13 cellular contexts compared by ENCODE assay signal in the genomic region with DNA sequence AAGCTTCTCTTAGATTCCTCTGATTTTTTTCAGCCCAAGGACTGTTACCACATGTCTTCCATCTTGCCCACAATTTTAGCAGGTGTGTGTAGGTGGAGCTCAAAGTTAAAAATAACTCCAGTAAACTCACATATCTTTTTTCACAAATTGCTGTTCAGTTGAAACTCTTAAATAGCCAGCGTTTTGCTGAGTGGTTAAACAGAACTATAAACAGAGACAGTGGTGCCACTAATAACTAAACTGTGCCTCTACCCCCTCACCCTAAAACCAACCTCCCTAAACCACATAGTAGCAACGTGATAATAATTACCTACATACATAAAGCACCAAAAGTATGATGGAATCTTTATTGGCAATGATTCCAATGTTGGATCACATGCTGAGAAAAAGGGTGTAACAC.
DNase-seq lines count a peak whose midpoint lies in the region; ATAC-seq and TF ChIP-seq lines count a peak whose summit lies in the region.
"Had no signal": no experiment of that assay in that cellular context is flagged by ENCODE, and none has a peak within 500 bp of the region (broad histone marks: within the 10 kb centered on the region; RNA-seq: fewer than 3 reads in every experiment).

No MANE protein-coding gene starts in this region.

- no peak for TF ChIP-seq CTCF in GM12865 (IDR thresholded peaks at IDR 0.05; ENCODE audit: insufficient read depth, low read depth, low read length, missing control alignments)
- TF ChIP-seq CTCF in foreskin keratinocyte (conservative IDR thresholded peaks at IDR 0.05) = no peak

- DNase-seq in GM12865 (ENCODE audit: low read depth) (peak; percentile 7), kidney tubule cell (ENCODE audit: low spot score) (no peak), foreskin keratinocyte (no peak), inferior parietal cortex (ENCODE audit: extremely low spot score) (no peak)
- DNase-seq in stimulated activated naive CD4-positive, alpha-beta T cell treated with Interleukin-2 at 50 U/mL for 16 hours (lab: John Stamatoyannopoulos, UW) = no peak
- DNase-seq: activated CD8-positive, alpha-beta memory T cell treated with anti-CD3 and anti-CD28 coated beads, Interleukin-2, amount 10 ng/mL, durations not matched to agents 7 days and 5 days; NCI-H2171 treated with DMSO at 0.1 percent for 48 hours; occipital lobe had no signal

- no peak overlapping the region for H3K27ac ChIP-seq in foreskin keratinocyte

- ATAC-seq in GM19351 (IDR thresholded peaks at IDR 0.05; ENCODE audit: unreplicated experiment) (peak; percentile 85), HG02610 (IDR thresholded peaks at IDR 0.05; ENCODE audit: unreplicated experiment) (peak; percentile 50), HG03354 (IDR thresholded peaks at IDR 0.05; ENCODE audit: poor library complexity, severe bottlenecking, unreplicated experiment) (peak; percentile 72), foreskin keratinocyte (no peak)
- ATAC-seq: activated CD8-positive, alpha-beta memory T cell treated with anti-CD3 and anti-CD28 coated beads, Interleukin-2, amount 10 ng/mL, durations not matched to agents 7 days and 5 days; esophagus mucosa had no signal

- H3K27me3 ChIP-seq in foreskin keratinocyte = no peaks in the 10 kb centered on the region

- H3K4me3 ChIP-seq in GM12865 (ENCODE audit: low read depth, low read length) = no peak overlapping the region
- H3K4me3 ChIP-seq: lung had no signal

- H3K4me1 ChIP-seq in foreskin keratinocyte = no peaks in the 10 kb centered on the region
